In the genomic region with DNA sequence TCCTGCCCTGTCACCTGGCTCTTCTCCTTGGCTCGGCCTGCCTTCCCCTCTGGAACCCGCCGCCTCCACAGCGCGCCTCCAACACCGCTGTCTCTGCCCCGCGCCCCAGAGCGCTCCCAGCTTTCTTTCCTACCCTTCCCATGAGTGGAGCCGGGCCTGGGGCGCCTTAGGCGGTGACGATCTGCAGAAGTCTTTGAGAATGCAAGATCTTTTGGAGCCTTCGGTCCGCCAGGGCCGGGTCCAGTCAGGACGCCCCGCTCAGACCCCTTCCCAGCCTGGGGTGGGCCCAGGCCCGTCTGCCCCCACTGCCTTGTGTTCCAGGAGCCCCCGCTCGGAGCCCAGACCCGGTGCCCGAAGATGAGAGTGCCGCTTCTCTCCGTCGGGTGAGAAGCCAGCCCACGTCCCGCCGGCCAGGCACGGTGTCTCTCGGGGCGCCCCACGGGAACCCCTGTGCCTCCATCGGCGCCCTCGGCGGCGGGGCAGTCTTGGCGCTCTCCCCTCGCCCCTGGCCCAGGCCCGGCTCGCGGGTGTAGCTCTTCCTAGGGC, we compare ENCODE assay signal across 10 cellular contexts. TPM values are rescaled to one million over a fixed set of nuclear protein-coding genes. Genes with fewer than 3 reads are reported as not detected.
DNase-seq lines count a peak whose midpoint lies in the region; ATAC-seq and TF ChIP-seq lines count a peak whose summit lies in the region.
"Had no signal": no experiment of that assay in that cellular context is flagged by ENCODE, and none has a peak within 500 bp of the region (broad histone marks: within the 10 kb centered on the region; RNA-seq: fewer than 3 reads in every experiment).

No MANE protein-coding gene starts in this region.

- DNase-seq in MCF 10A (ENCODE audit: unreplicated experiment) (no peak), left colon (no peak), smooth muscle cell (lab: John Stamatoyannopoulos, UW; ENCODE audit: unreplicated experiment) (no peak), NK-92 (lab: John Stamatoyannopoulos, UW; ENCODE audit: unreplicated experiment) (no peak), DMS153 (lab: John Stamatoyannopoulos, UW) (no peak)
- no peak for DNase-seq in stimulated activated naive CD4-positive, alpha-beta T cell (lab: John Stamatoyannopoulos, UW)
- DNase-seq: NCI-H1417 treated with DMSO at 0.1 percent for 48 hours had no signal

- no peaks in the 10 kb centered on the region for H3K4me1 Mint-ChIP-seq in MCF 10A (ENCODE audit: insufficient read depth, unreplicated experiment)

- H3K4me1 ChIP-seq in HEK293 (ENCODE audit: control insufficient read depth, insufficient read depth, low read length) (peaks cover 6% of the 10 kb centered on the region), smooth muscle cell (ENCODE audit: low read depth) (peaks cover 16% of the 10 kb centered on the region)

- peak overlapping the region; percentile 35 for H3K4me3 Mint-ChIP-seq in MCF 10A (ENCODE audit: unreplicated experiment)

- H3K27ac ChIP-seq in HEK293 (ENCODE audit: extremely low read depth, low read depth, low read length) (no peak overlapping the region), smooth muscle cell (ENCODE audit: low read depth) (no peak overlapping the region)
- H3K27ac ChIP-seq: SJSA1 had no signal

- no peak overlapping the region for H3K27ac Mint-ChIP-seq in MCF 10A (ENCODE audit: low read depth, unreplicated experiment)

- peaks cover 95% of the 10 kb centered on the region for H3K27me3 ChIP-seq in smooth muscle cell (ENCODE audit: low read depth)

- CTCF ChIA-PET in HEK293 (lab: Yijun Ruan, JAX) = interaction anchor here (0.6 to 1.7 kb wide), 2 partner anchors 15 to 38 kb away, joined by 3 to 5 read pairs; no protein-coding TSS in a partner anchor
- CTCF ChIA-PET in MCF 10A (lab: Yijun Ruan, JAX) = no interaction called here

- no peak for TF ChIP-seq CTCF in HEK293 (tag by site-specific recombination; IDR thresholded peaks at IDR 0.05)
- TF ChIP-seq CTCF in MCF 10A (IDR thresholded peaks at IDR 0.05; ENCODE audit: unreplicated experiment) = no peak
- no peak for TF ChIP-seq CTCF in smooth muscle cell (IDR thresholded peaks at IDR 0.05; ENCODE audit: borderline replicate concordance, insufficient read depth, poor library complexity, severe bottlenecking)

- H3K27me3 Mint-ChIP-seq in MCF 10A (ENCODE audit: insufficient read depth, unreplicated experiment) = peaks cover 100% of the 10 kb centered on the region

- H3K36me3 ChIP-seq in HEK293 (ENCODE audit: control insufficient read depth in 2 of 2, insufficient read depth in 1 of 2, low read length in 2 of 2) (no peaks in the 10 kb centered on the region), smooth muscle cell (ENCODE audit: low read depth) (no peaks in the 10 kb centered on the region)
- H3K36me3 ChIP-seq: SJSA1 had no signal

- intact Hi-C loops in MCF 10A (cut with micrococcal nuclease) (no loop called here), left colon (cut with DNase I, micrococcal nuclease) (no loop called here)

- H3K36me3 Mint-ChIP-seq in MCF 10A (ENCODE audit: insufficient read depth, unreplicated experiment) = no peaks in the 10 kb centered on the region

- H3K4me3 ChIP-seq in HEK293 (ENCODE audit: low read depth, low read length) (peak overlapping the region; percentile 30), smooth muscle cell (peak overlapping the region; percentile 50)
- H3K4me3 ChIP-seq: SJSA1 had no signal

- POLR2A ChIA-PET in HEK293 (lab: Yijun Ruan, JAX) = no interaction called here
- POLR2A ChIA-PET in MCF 10A (lab: Yijun Ruan, JAX) = no interaction called here

- ATAC-seq in left colon (peak; percentile 2), HG02588 (IDR thresholded peaks at IDR 0.05; ENCODE audit: unreplicated experiment) (no peak)

- no peaks in the 10 kb centered on the region for H3K9me3 ChIP-seq in HEK293 (ENCODE audit: control insufficient read depth, insufficient read depth, low read depth, low read length)
- no peaks in the 10 kb centered on the region for H3K9me3 ChIP-seq in smooth muscle cell (replicated peaks; ENCODE audit: low read depth)
- H3K9me3 ChIP-seq: SJSA1 had no signal

- WGBS in smooth muscle cell (ENCODE audit: low lambda C conversion rate) = 4% methylated on average over 40 of the region's 43 CpGs

- H3K4me2 ChIP-seq in smooth muscle cell = peak overlapping the region; percentile 81

- BruUV-seq in MCF 10A (replicated peaks; lab: Mats Ljungman, UMichigan) = no TSS peak

- no peaks in the 10 kb centered on the region for H3F3A ChIP-seq in smooth muscle cell (ENCODE audit: low read depth)

- no peaks in the 10 kb centered on the region for H3K9me3 Mint-ChIP-seq in MCF 10A (ENCODE audit: unreplicated experiment)

- H3K9ac ChIP-seq in smooth muscle cell (ENCODE audit: low read depth) = no peak overlapping the region

- peak overlapping the region; percentile 32 for H2AFZ ChIP-seq in smooth muscle cell (ENCODE audit: low read depth)

- no peaks in the 10 kb centered on the region for H4K20me1 ChIP-seq in smooth muscle cell (ENCODE audit: low read depth)

- H3K79me2 ChIP-seq in smooth muscle cell (ENCODE audit: low read depth) = no peaks in the 10 kb centered on the region

TF ChIP-seq in HEK293, 187 proteins besides CTCF, POLR2A, EP300 and RAD21:
- TF ChIP-seq, protein P1, sequence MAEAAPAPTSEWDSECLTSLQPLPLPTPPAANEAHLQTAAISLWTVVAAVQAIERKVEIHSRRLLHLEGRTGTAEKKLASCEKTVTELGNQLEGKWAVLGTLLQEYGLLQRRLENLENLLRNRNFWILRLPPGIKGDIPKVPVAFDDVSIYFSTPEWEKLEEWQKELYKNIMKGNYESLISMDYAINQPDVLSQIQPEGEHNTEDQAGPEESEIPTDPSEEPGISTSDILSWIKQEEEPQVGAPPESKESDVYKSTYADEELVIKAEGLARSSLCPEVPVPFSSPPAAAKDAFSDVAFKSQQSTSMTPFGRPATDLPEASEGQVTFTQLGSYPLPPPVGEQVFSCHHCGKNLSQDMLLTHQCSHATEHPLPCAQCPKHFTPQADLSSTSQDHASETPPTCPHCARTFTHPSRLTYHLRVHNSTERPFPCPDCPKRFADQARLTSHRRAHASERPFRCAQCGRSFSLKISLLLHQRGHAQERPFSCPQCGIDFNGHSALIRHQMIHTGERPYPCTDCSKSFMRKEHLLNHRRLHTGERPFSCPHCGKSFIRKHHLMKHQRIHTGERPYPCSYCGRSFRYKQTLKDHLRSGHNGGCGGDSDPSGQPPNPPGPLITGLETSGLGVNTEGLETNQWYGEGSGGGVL (tag by site-specific recombination; IDR thresholded peaks at IDR 0.05) = no peak
- 0 out of 2 replicates have a peak, but pooled peaks have one; percentile 7 for TF ChIP-seq ZNF202 (tag by site-specific recombination; IDR thresholded peaks at IDR 0.05; ENCODE audit: borderline replicate concordance)
- no peak for TF ChIP-seq ZFHX2 (tag by site-specific recombination; conservative IDR thresholded peaks at IDR 0.05)

RNA-seq across cellular contexts. Expression of a gene that starts 40.0 kb away (rescaled TPM):
- total RNA-seq in MCF 10A (2022) (5.7 and 10.0 TPM in 2 replicates), left colon (10 to 100 TPM in 1 of 2 donors, 1 to 10 TPM in 1; 7.6 to 10.2 TPM), smooth muscle cell (1.7 and 2.9 TPM in 2 replicates)
- 2.2 and 2.8 TPM in 2 replicates for polyA plus RNA-seq in smooth muscle cell

RNA-seq across cellular contexts. Expression of a gene that starts 49.7 kb away (rescaled TPM):
- 11.8 and 14.7 TPM in 2 replicates for total RNA-seq in MCF 10A (2022)
- total RNA-seq in left colon = 100 to 1,000 TPM; 221 to 249 TPM
- total RNA-seq in smooth muscle cell = 2.9 and 3.1 TPM in 2 replicates
- 9.4 and 12.2 TPM in 2 replicates for polyA plus RNA-seq in smooth muscle cell

Comparison
In these comparisons a context has a peak if more than half of its experiments do, and no peak if none do; other contexts are left out.
1. RNA of a gene that starts 49.7 kb away (total RNA-seq): 221 to 249 TPM in left colon; 11.8 to 14.7 TPM in MCF 10A and 2.9 to 3.1 TPM in smooth muscle cell; every median in the first group is over 10 times any median in the second.